17 cellular contexts compared by ENCODE assay signal in genomic region chr1:188070848-188071247, GRCh38.
DNase-seq lines count a peak whose midpoint lies in the region; ATAC-seq and TF ChIP-seq lines count a peak whose summit lies in the region.
"Had no signal": no experiment of that assay in that cellular context is flagged by ENCODE, and none has a peak within 500 bp of the region (broad histone marks: within the 10 kb centered on the region; RNA-seq: fewer than 3 reads in every experiment).

No MANE protein-coding gene starts in this region.

- peaks cover 13% of the 10 kb centered on the region for H3K9me3 Mint-ChIP-seq in HFFc6

- TF ChIP-seq CTCF in BE2C (IDR thresholded peaks at IDR 0.05; ENCODE audit: low read depth, low read length) (0 out of 2 replicates have a peak, but pooled peaks have one; percentile 12), HFFc6 (IDR thresholded peaks at IDR 0.05) (0 out of 2 replicates have a peak, but pooled peaks have one; percentile 11), OCI-LY1 (IDR thresholded peaks at IDR 0.05; ENCODE audit: low read length) (peak; percentile 19; the same call in 1 of the 2 replicates)

- H3F3A ChIP-seq in OCI-LY1 (ENCODE audit: insufficient read depth, low read length) = no peaks in the 10 kb centered on the region

- no peak overlapping the region for H3K4me3 ChIP-seq in BE2C (ENCODE audit: low read depth, low read length)
- H3K4me3 ChIP-seq in OCI-LY1 (ENCODE audit: low read depth, low read length, poor library complexity, severe bottlenecking) = no peak overlapping the region
- H3K4me3 ChIP-seq: K562, SK-N-MC had no signal

- no peak overlapping the region for H2AFZ ChIP-seq in OCI-LY1 (ENCODE audit: low read length)

- no peak overlapping the region for H3K4me2 ChIP-seq in OCI-LY1 (ENCODE audit: low read length)

- no peak overlapping the region for H3K9ac ChIP-seq in OCI-LY1 (ENCODE audit: low read length)

- no peak overlapping the region for H3K27ac Mint-ChIP-seq in HFFc6
- H3K27ac Mint-ChIP-seq: CD4-positive, alpha-beta memory T cell; T-helper 1 cell treated with Interleukin-12 subunit alpha and Interleukin-12 subunit beta and Interleukin-4 antibody, amounts not matched to agents 30 μg/mL and 1 μg/mL, for 36 hours had no signal

- no peak for ATAC-seq in stimulated activated naive CD8-positive, alpha-beta T cell treated with anti-CD3 and anti-CD28 coated beads, Interleukin-15, Interleukin-2, amounts not matched to agents 100 U/mL and 50 U/mL, for 24 hours
- ATAC-seq in GM18861 (IDR thresholded peaks at IDR 0.05; ENCODE audit: unreplicated experiment) = no peak
- no peak for ATAC-seq in GM18502 (IDR thresholded peaks at IDR 0.05; ENCODE audit: poor library complexity, unreplicated experiment)
- ATAC-seq: K562 had no signal

- H3K9me2 ChIP-seq in OCI-LY1 (ENCODE audit: low read depth, low read length) = no peaks in the 10 kb centered on the region

- no peaks in the 10 kb centered on the region for H4K20me1 ChIP-seq in OCI-LY1 (ENCODE audit: insufficient read depth, low read length)

- H3K9me3 ChIP-seq in BE2C = no peaks in the 10 kb centered on the region
- no peaks in the 10 kb centered on the region for H3K9me3 ChIP-seq in OCI-LY1 (ENCODE audit: low read length)

- DNase-seq in BE2C (no peak), HFFc6 (no peak), iPS DF 19.7 (ENCODE audit: low read depth, low spot score) (peak; percentile 25), NCI-H1105 (lab: John Stamatoyannopoulos, UW) (no peak)
- no peak for DNase-seq in stimulated activated naive CD8-positive, alpha-beta T cell treated with anti-CD3 and anti-CD28 coated beads, Interleukin-15, Interleukin-2, amounts not matched to agents 100 U/mL and 50 U/mL, for 24 hours
- DNase-seq: AML-193; CD4-positive, alpha-beta memory T cell; MM.1S; NCI-H1417 treated with DMSO at 0.1 percent for 48 hours; NCI-H2029 treated with DMSO at 0.1 percent for 48 hours; NCI-H524 had no signal

- H3K27me3 ChIP-seq in BE2C (no peaks in the 10 kb centered on the region), OCI-LY1 (ENCODE audit: insufficient read depth, low read length) (no peaks in the 10 kb centered on the region)

- H3K4me3 Mint-ChIP-seq in HFFc6 = no peak overlapping the region
- H3K4me3 Mint-ChIP-seq: CD4-positive, alpha-beta memory T cell; T-helper 1 cell treated with Interleukin-12 subunit alpha and Interleukin-12 subunit beta and Interleukin-4 antibody, amounts not matched to agents 30 μg/mL and 1 μg/mL, for 36 hours had no signal

- no peaks in the 10 kb centered on the region for H3K27me3 Mint-ChIP-seq in HFFc6 (ENCODE audit: insufficient read depth)
- H3K27me3 Mint-ChIP-seq: CD4-positive, alpha-beta memory T cell had no signal

- peaks cover 15% of the 10 kb centered on the region for H3K36me3 Mint-ChIP-seq in HFFc6 (ENCODE audit: low read depth)
- H3K36me3 Mint-ChIP-seq: CD4-positive, alpha-beta memory T cell had no signal

- H3K4me1 Mint-ChIP-seq in HFFc6 (ENCODE audit: low read depth) = peaks cover 10% of the 10 kb centered on the region
- H3K4me1 Mint-ChIP-seq: CD4-positive, alpha-beta memory T cell had no signal

- H3K4me1 ChIP-seq in BE2C (no peaks in the 10 kb centered on the region), OCI-LY1 (ENCODE audit: insufficient read depth, low read length, severe bottlenecking) (no peaks in the 10 kb centered on the region)

- H3K36me3 ChIP-seq in BE2C (no peaks in the 10 kb centered on the region), OCI-LY1 (ENCODE audit: insufficient read depth, low read length) (no peaks in the 10 kb centered on the region)

- H3K79me2 ChIP-seq in OCI-LY1 (ENCODE audit: insufficient read depth, low read length) = no peaks in the 10 kb centered on the region

- no peak overlapping the region for H3K27ac ChIP-seq in OCI-LY1 (ENCODE audit: low read depth, low read length, poor library complexity, severe bottlenecking)
- H3K27ac ChIP-seq: SK-N-MC had no signal
